ENCODE assay signal across 29 cellular contexts in genomic region chr7:157496426-157497275, GRCh38.
DNase-seq lines count a peak whose midpoint lies in the region; ATAC-seq and TF ChIP-seq lines count a peak whose summit lies in the region.
"Had no signal": no experiment of that assay in that cellular context is flagged by ENCODE, and none has a peak within 500 bp of the region (broad histone marks: within the 10 kb centered on the region; RNA-seq: fewer than 3 reads in every experiment).

No MANE protein-coding gene starts in this region.

- no peaks in the 10 kb centered on the region for H3K9me3 ChIP-seq in osteoblast (ENCODE audit: low read depth, low read length)
- no peaks in the 10 kb centered on the region for H3K9me3 ChIP-seq in colonic mucosa
- H3K9me3 ChIP-seq: A549, adrenal gland, body of pancreas, SJSA1, uterus had no signal

- H3K9me3 Mint-ChIP-seq in activated CD8-positive, alpha-beta T cell treated with anti-CD3 and anti-CD28 coated beads, Interleukin-2, amount 10 ng/mL, durations not matched to agents 7 days and 5 days (ENCODE audit: insufficient read depth), result peaks cover 11% of the 10 kb centered on the region
- H3K9me3 Mint-ChIP-seq in activated CD8-positive, alpha-beta T cell treated with anti-CD3 and anti-CD28 coated beads for 36 hours, result peaks cover 8% of the 10 kb centered on the region

- peaks cover 21% of the 10 kb centered on the region for H3K4me1 Mint-ChIP-seq in activated CD8-positive, alpha-beta T cell treated with anti-CD3 and anti-CD28 coated beads, Interleukin-2, amount 10 ng/mL, durations not matched to agents 7 days and 5 days (ENCODE audit: low read depth)
- H3K4me1 Mint-ChIP-seq in activated CD8-positive, alpha-beta T cell treated with anti-CD3 and anti-CD28 coated beads for 36 hours (ENCODE audit: low read depth), result peaks cover 34% of the 10 kb centered on the region

- H2AFZ ChIP-seq in osteoblast (ENCODE audit: low read length), result no peak overlapping the region

- TF ChIP-seq CTCF in activated CD8-positive, alpha-beta T cell treated with anti-CD3 and anti-CD28 coated beads for 36 hours (IDR thresholded peaks at IDR 0.05), result no peak
- TF ChIP-seq CTCF in osteoblast (IDR thresholded peaks at IDR 0.05; ENCODE audit: extremely low read depth, low read depth, low read length) (no peak), colonic mucosa (IDR thresholded peaks at IDR 0.05) (no peak)

- H3K27ac Mint-ChIP-seq in activated CD8-positive, alpha-beta T cell treated with anti-CD3 and anti-CD28 coated beads, Interleukin-2, amount 10 ng/mL, durations not matched to agents 7 days and 5 days, result no peak overlapping the region
- no peak overlapping the region for H3K27ac Mint-ChIP-seq in activated CD8-positive, alpha-beta T cell treated with anti-CD3 and anti-CD28 coated beads for 36 hours
- H3K27ac Mint-ChIP-seq: T-cell had no signal

- H4K20me1 ChIP-seq in osteoblast (ENCODE audit: insufficient read depth, low read length), result no peaks in the 10 kb centered on the region

- no peak for ATAC-seq in activated CD8-positive, alpha-beta T cell treated with anti-CD3 and anti-CD28 coated beads, Interleukin-2, amount 10 ng/mL, durations not matched to agents 7 days and 5 days
- ATAC-seq in activated CD8-positive, alpha-beta T cell treated with anti-CD3 and anti-CD28 coated beads for 36 hours, result no peak
- ATAC-seq in GM18909 (IDR thresholded peaks at IDR 0.05; ENCODE audit: poor library complexity, unreplicated experiment), result no peak
- ATAC-seq: A549, T-cell had no signal

- peak; percentile 19 for DNase-seq in activated CD8-positive, alpha-beta T cell treated with anti-CD3 and anti-CD28 coated beads, Interleukin-2, amount 10 ng/mL, durations not matched to agents 7 days and 5 days
- DNase-seq in activated CD8-positive, alpha-beta T cell treated with anti-CD3 and anti-CD28 coated beads for 36 hours, result no peak
- DNase-seq in stimulated activated CD4-positive, alpha-beta T cell treated with anti-CD3 and anti-CD28 coated beads, Interleukin-4, amount 100 ng/mL, for 24 hours, result peak; percentile 2
- no peak for DNase-seq in stimulated activated CD4-positive, alpha-beta T cell treated with anti-CD3 and anti-CD28 coated beads, Interleukin-4, amount 100 ng/mL, for 4 hours
- DNase-seq in osteoblast (ENCODE audit: insufficient read length, low spot score, missing footprints) (peak; percentile 62), colonic mucosa (no peak), NCI-H2227 (lab: John Stamatoyannopoulos, UW; ENCODE audit: unreplicated experiment) (no peak)
- DNase-seq: activated gamma-delta T cell treated with Interleukin-2 at 50 U/mL for 16 hours; adrenal gland; AML-193; body of pancreas; CD4-positive, alpha-beta memory T cell; DMS 273 treated with DMSO at 0.1 percent for 48 hours; effector CD4-positive, alpha-beta T cell; Karpas-422; left ventricle myocardium inferior; NCI-H1417 treated with DMSO at 0.1 percent for 48 hours; NCI-H2081; NCI-H345; NCI-H774; retina; stimulated activated CD4-positive, alpha-beta T cell treated with anti-CD3 and anti-CD28 coated beads, Interleukin-4, amount 100 ng/mL, for 1 hour; stimulated activated naive CD4-positive, alpha-beta T cell had no signal

- H3K4me3 ChIP-seq in osteoblast (ENCODE audit: insufficient read depth, low read length), result no peak overlapping the region
- H3K4me3 ChIP-seq in colonic mucosa, result no peak overlapping the region
- H3K4me3 ChIP-seq: A549, adrenal gland, body of pancreas, left ventricle myocardium inferior, SJSA1, uterus had no signal

- H3K27ac ChIP-seq in osteoblast (ENCODE audit: low read depth, low read length) (no peak overlapping the region), colonic mucosa (no peak overlapping the region)
- H3K27ac ChIP-seq: A549, adrenal gland, epithelial cell of prostate, left ventricle myocardium inferior, SJSA1, uterus had no signal

- POLR2A ChIA-PET in activated CD8-positive, alpha-beta T cell treated with anti-CD3 and anti-CD28 coated beads, Interleukin-2, amount 10 ng/mL, durations not matched to agents 7 days and 5 days (lab: Charles Lee), result no interaction called here
- POLR2A ChIA-PET in activated CD8-positive, alpha-beta T cell treated with anti-CD3 and anti-CD28 coated beads for 36 hours (lab: Charles Lee), result no interaction called here

- H3K4me1 ChIP-seq in osteoblast (ENCODE audit: insufficient read depth, low read length) (no peaks in the 10 kb centered on the region), colonic mucosa (no peaks in the 10 kb centered on the region)
- H3K4me1 ChIP-seq: A549, adrenal gland, left ventricle myocardium inferior, SJSA1, uterus had no signal

- intact Hi-C loops in activated CD8-positive, alpha-beta T cell treated with anti-CD3 and anti-CD28 coated beads for 36 hours (cut with micrococcal nuclease), result no loop called here
- intact Hi-C loops in colonic mucosa (cut with DNase I), result no loop called here

- peaks cover 18% of the 10 kb centered on the region for H3K27me3 Mint-ChIP-seq in activated CD8-positive, alpha-beta T cell treated with anti-CD3 and anti-CD28 coated beads, Interleukin-2, amount 10 ng/mL, durations not matched to agents 7 days and 5 days (ENCODE audit: low read depth)
- H3K27me3 Mint-ChIP-seq in activated CD8-positive, alpha-beta T cell treated with anti-CD3 and anti-CD28 coated beads for 36 hours, result peaks cover 19% of the 10 kb centered on the region

- no peak overlapping the region for H3K9ac ChIP-seq in colonic mucosa (ENCODE audit: low read depth in 2 of 2, low read length in 2 of 2)

- H3K4me3 Mint-ChIP-seq in activated CD8-positive, alpha-beta T cell treated with anti-CD3 and anti-CD28 coated beads, Interleukin-2, amount 10 ng/mL, durations not matched to agents 7 days and 5 days, result no peak overlapping the region
- H3K4me3 Mint-ChIP-seq in activated CD8-positive, alpha-beta T cell treated with anti-CD3 and anti-CD28 coated beads for 36 hours, result no peak overlapping the region
- H3K4me3 Mint-ChIP-seq: CD4-positive, alpha-beta memory T cell; T-cell had no signal

- H3K27me3 ChIP-seq in osteoblast (ENCODE audit: insufficient read depth, low read length) (no peaks in the 10 kb centered on the region), colonic mucosa (no peaks in the 10 kb centered on the region)
- H3K27me3 ChIP-seq: adrenal gland, body of pancreas, SJSA1, uterus had no signal

- H3K4me2 ChIP-seq in osteoblast (ENCODE audit: insufficient read depth, low read length), result no peak overlapping the region
- H3K4me2 ChIP-seq: A549 had no signal

- peaks cover 20% of the 10 kb centered on the region for H3K36me3 Mint-ChIP-seq in activated CD8-positive, alpha-beta T cell treated with anti-CD3 and anti-CD28 coated beads, Interleukin-2, amount 10 ng/mL, durations not matched to agents 7 days and 5 days (ENCODE audit: low read depth)
- no peaks in the 10 kb centered on the region for H3K36me3 Mint-ChIP-seq in activated CD8-positive, alpha-beta T cell treated with anti-CD3 and anti-CD28 coated beads for 36 hours (ENCODE audit: low read depth)
- H3K36me3 Mint-ChIP-seq: T-cell had no signal

- CTCF ChIA-PET in activated CD8-positive, alpha-beta T cell treated with anti-CD3 and anti-CD28 coated beads, Interleukin-2, amount 10 ng/mL, durations not matched to agents 7 days and 5 days (lab: Charles Lee), result interaction anchor here (0.7 kb wide), 1 partner anchor 22 kb away, joined by 4 read pairs; no protein-coding TSS in a partner anchor
- CTCF ChIA-PET in activated CD8-positive, alpha-beta T cell treated with anti-CD3 and anti-CD28 coated beads for 36 hours (lab: Charles Lee), result interaction anchor here (1.1 kb wide), 1 partner anchor 22 kb away, joined by 3 read pairs; no protein-coding TSS in a partner anchor

- H3K36me3 ChIP-seq in osteoblast (ENCODE audit: insufficient read depth, low read length) (no peaks in the 10 kb centered on the region), colonic mucosa (no peaks in the 10 kb centered on the region)
- H3K36me3 ChIP-seq: adrenal gland, left ventricle myocardium inferior, SJSA1, uterus had no signal

- H3K79me2 ChIP-seq in osteoblast (ENCODE audit: insufficient read depth, low read length), result no peaks in the 10 kb centered on the region

Comparison
In these comparisons a context has a peak if more than half of its experiments do, and no peak if none do; other contexts are left out.
1. DNase-seq: peak in activated CD8-positive, alpha-beta T cell treated with anti-CD3 and anti-CD28 coated beads, Interleukin-2, amount 10 ng/mL, durations not matched to agents 7 days and 5 days (single experiment), stimulated activated CD4-positive, alpha-beta T cell treated with anti-CD3 and anti-CD28 coated beads, Interleukin-4, amount 100 ng/mL, for 24 hours (single experiment) and osteoblast (single experiment); none in activated CD8-positive, alpha-beta T cell treated with anti-CD3 and anti-CD28 coated beads for 36 hours (single experiment), stimulated activated CD4-positive, alpha-beta T cell treated with anti-CD3 and anti-CD28 coated beads, Interleukin-4, amount 100 ng/mL, for 4 hours (0 of 2), colonic mucosa (single experiment) and NCI-H2227 (single experiment).